Comparison of ENCODE assay signal across 23 cellular contexts in genomic region chr3:77342688-77343087, GRCh38.
"Had no signal": no experiment of that assay in that cellular context is flagged by ENCODE, and none has a peak within 500 bp of the region (broad histone marks: within the 10 kb centered on the region; RNA-seq: fewer than 3 reads in every experiment).

No MANE protein-coding gene starts in this region.

- H3K27me3 ChIP-seq: neural progenitor cell, right atrium auricular region, stomach, tibial artery, upper lobe of right lung had no signal

- H3K4me1 ChIP-seq: lower lobe of right lung, neural progenitor cell, right atrium auricular region, stomach, tibial artery, upper lobe of right lung had no signal

- DNase-seq: activated CD4-positive, alpha-beta T cell treated with anti-CD3 and anti-CD28 coated beads, Interleukin-2, amount 50 U/mL, for 1 hour; activated CD8-positive, alpha-beta T cell treated with anti-CD3 and anti-CD28 coated beads for 36 hours; activated naive CD8-positive, alpha-beta T cell treated with anti-CD3 and anti-CD28 coated beads, Interleukin-2, amount 50 U/mL, for 24 hours; activated T-cell treated with anti-CD3 and anti-CD28 coated beads, Interleukin-2, amount 50 U/mL, for 4 hours; amygdala; caudate nucleus; foreskin fibroblast; head of caudate nucleus; hypothalamus; lower lobe of right lung; mesenchymal stem cell; naive thymus-derived CD8-positive, alpha-beta T cell; occipital lobe; stimulated activated CD4-positive, alpha-beta T cell treated with anti-CD3 and anti-CD28 coated beads, Interleukin-15, amount 100 ng/mL, for 24 hours; stimulated activated CD4-positive, alpha-beta T cell treated with anti-CD3 and anti-CD28 coated beads, Interleukin-2, amount 100 ng/mL, for 24 hours; stimulated activated naive B cell treated with anti-CD40 and anti-IgM and Interleukin-4, amounts not matched to agents 10 μg/mL and 1 μg/mL and 100 μg/mL, for 72 hours; stomach; tibial artery; upper lobe of right lung had no signal

- H3K27ac ChIP-seq: lower lobe of right lung, neural progenitor cell, right atrium auricular region, stomach, tibial artery, upper lobe of right lung had no signal

- H3K9me3 ChIP-seq: lower lobe of right lung, right atrium auricular region, stomach, tibial artery, upper lobe of right lung had no signal

- H3K4me3 ChIP-seq: lower lobe of right lung, neural progenitor cell, right atrium auricular region, stomach, tibial artery, upper lobe of right lung had no signal

- ATAC-seq: activated CD8-positive, alpha-beta T cell treated with anti-CD3 and anti-CD28 coated beads for 36 hours; activated naive CD8-positive, alpha-beta T cell treated with anti-CD3 and anti-CD28 coated beads, Interleukin-2, amount 50 U/mL, for 24 hours; activated T-cell treated with anti-CD3 and anti-CD28 coated beads, Interleukin-2, amount 50 U/mL, for 4 hours; left lobe of liver; lower lobe of right lung; naive thymus-derived CD8-positive, alpha-beta T cell; stimulated activated naive B cell treated with anti-CD40 and anti-IgM and Interleukin-4, amounts not matched to agents 10 μg/mL and 1 μg/mL and 100 μg/mL, for 72 hours; upper lobe of right lung; WTC11 had no signal
